1 cellular context compared by ENCODE assay signal in the genomic region with DNA sequence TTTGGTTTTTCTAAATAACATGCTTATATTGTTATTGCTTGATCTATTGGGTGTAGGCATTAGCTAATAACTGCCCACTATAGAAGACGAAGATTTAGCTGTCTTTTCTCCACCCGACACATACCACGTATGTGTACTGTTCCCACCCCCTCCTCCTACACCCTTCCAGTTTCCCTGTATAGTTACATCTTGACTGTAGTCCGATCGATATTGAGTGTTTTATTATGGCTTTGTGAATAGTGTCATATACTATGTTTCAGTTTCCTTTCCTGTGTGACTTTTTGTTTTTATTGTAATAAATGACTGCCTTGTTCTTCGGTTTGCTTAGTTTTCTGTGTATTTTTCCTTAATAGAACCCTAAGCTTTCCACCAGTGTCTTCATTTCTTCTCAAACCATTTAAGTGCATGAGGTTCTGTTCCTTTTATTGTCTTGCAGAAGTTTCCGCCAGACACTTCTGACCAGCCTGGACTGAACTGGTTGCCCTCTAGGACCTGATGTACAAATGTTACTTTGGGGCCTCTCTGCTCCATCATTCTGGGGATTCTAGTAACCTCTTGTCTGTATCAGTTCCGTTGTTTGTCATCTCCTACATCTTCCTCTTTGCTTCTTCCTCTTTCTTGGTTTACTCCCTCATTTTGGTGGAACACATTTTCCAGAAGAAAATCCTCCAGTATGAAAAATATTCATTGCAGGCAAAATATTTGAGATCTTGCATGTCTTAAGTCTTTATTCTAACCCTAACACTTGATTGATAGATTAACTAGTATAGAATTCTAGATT.
TF ChIP-seq lines count a peak whose summit lies in the region.

No MANE protein-coding gene starts in this region.

TF ChIP-seq in H1, 55 proteins besides CTCF, POLR2A, EP300 and RAD21 (continued from another document):
- no peak for TF ChIP-seq SP1 (IDR thresholded peaks at IDR 0.05; ENCODE audit: low read depth, low read length)
